9 cellular contexts compared by ENCODE assay signal in genomic region chr4:39609454-39609911, GRCh38. TPM values are rescaled to one million over a fixed set of nuclear protein-coding genes. Genes with fewer than 3 reads are reported as not detected.
DNase-seq lines count a peak whose midpoint lies in the region; ATAC-seq, FAIRE-seq and TF ChIP-seq lines count a peak whose summit lies in the region.
"Had no signal": no experiment of that assay in that cellular context is flagged by ENCODE, and none has a peak within 500 bp of the region (broad histone marks: within the 10 kb centered on the region; RNA-seq: fewer than 3 reads in every experiment).

No MANE protein-coding gene starts in this region.

- DNase-seq in GM18507 (ENCODE audit: extremely low spot score, insufficient read length, low read depth) (peak; percentile 44), left colon (no peak), activated gamma-delta T cell treated with Interleukin-2 at 50 U/mL for 16 hours (no peak), stomach (no peak), right atrium auricular region (ENCODE audit: low spot score) (no peak)
- DNase-seq in activated CD4-positive, alpha-beta T cell treated with anti-CD3 and anti-CD28 coated beads for 4 hours, result no peak
- DNase-seq: left ventricle myocardium inferior had no signal

- TF ChIP-seq POLR2A in stomach (IDR thresholded peaks at IDR 0.05), result no peak

- intact Hi-C loops in left colon (cut with DNase I, micrococcal nuclease) (no loop called here), stomach (cut with DNase I; ENCODE audit: low total_unique reads) (no loop called here)

- H3K4me3 ChIP-seq in stomach (no peak overlapping the region), right atrium auricular region (no peak overlapping the region)
- H3K4me3 ChIP-seq: left ventricle myocardium inferior had no signal

- TF ChIP-seq CTCF in stomach (IDR thresholded peaks at IDR 0.05) (no peak), right atrium auricular region (IDR thresholded peaks at IDR 0.05) (no peak)

- peak overlapping the region in 1 of 5 donors; percentile 56 for H3K27ac ChIP-seq in stomach
- H3K27ac ChIP-seq in right atrium auricular region, result no peak overlapping the region
- H3K27ac ChIP-seq: left ventricle myocardium inferior had no signal

- peaks cover 18 to 46% (median 24%) of the 10 kb centered on the region in 4 donors for H3K4me1 ChIP-seq in stomach
- H3K4me1 ChIP-seq in right atrium auricular region, result peaks cover 0 to 15% of the 10 kb centered on the region in 2 donors

- H3K27me3 ChIP-seq in stomach, result no peaks in the 10 kb centered on the region
- H3K27me3 ChIP-seq in right atrium auricular region, result no peaks in the 10 kb centered on the region

- 69 to 82% (median 73%) methylated on average over 6 of the region's 6 CpGs for WGBS in stomach, 5 donors

- H3K36me3 ChIP-seq in stomach (peaks cover 4 to 51% (median 32%) of the 10 kb centered on the region in 4 donors), right atrium auricular region (peaks cover 8% of the 10 kb centered on the region)

- no peak for TF ChIP-seq EP300 in stomach (IDR thresholded peaks at IDR 0.05)

- no peaks in the 10 kb centered on the region for H3K9me3 ChIP-seq in stomach
- peaks cover 0 to 4% of the 10 kb centered on the region in 2 donors for H3K9me3 ChIP-seq in right atrium auricular region

- FAIRE-seq in GM18507 (lab: Jason Lieb, UNC), result peak; percentile 99

- ATAC-seq in GM21619 (IDR thresholded peaks at IDR 0.05; ENCODE audit: unreplicated experiment), result peak; percentile 88
- ATAC-seq in HG03558 (IDR thresholded peaks at IDR 0.05; ENCODE audit: extremely low read depth, unreplicated experiment), result peak; percentile 78
- ATAC-seq in left colon, result peak; percentile 89

RNA-seq across cellular contexts. Expression of gene SMIM14, which starts 29.2 kb away (rescaled TPM):
- total RNA-seq in left colon (100 to 1,000 TPM; 119 to 146 TPM), stomach (10 to 100 TPM; 11.1 to 72.9 (median 24.0) TPM), right atrium auricular region (10 to 100 TPM; 15.2 to 16.6 TPM)
- 10 to 100 TPM; 16.4 to 83.6 (median 41.4) TPM for polyA plus RNA-seq in stomach
